25 cellular contexts compared by ENCODE assay signal in genomic region chr16:49900875-49901274, GRCh38. TPM values are rescaled to one million over a fixed set of nuclear protein-coding genes. Genes with fewer than 3 reads are reported as not detected.
"Had no signal": no experiment of that assay in that cellular context is flagged by ENCODE, and none has a peak within 500 bp of the region (broad histone marks: within the 10 kb centered on the region; RNA-seq: fewer than 3 reads in every experiment).

No MANE protein-coding gene starts in this region.

- H3K27me3 ChIP-seq: neural progenitor cell, ovary, right lobe of liver, sigmoid colon, testis, upper lobe of left lung, vagina had no signal

- H3K4me3 Mint-ChIP-seq: natural killer cell; nephron; neural progenitor cell; stimulated activated effector memory CD8-positive, alpha-beta T cell treated with anti-CD3 and anti-CD28 coated beads, Interleukin-12 subunit alpha, Interleukin-12 subunit beta, amount 100 ng/mL, for 72 hours; stimulated activated naive B cell treated with anti-CD40 and anti-IgM and Interleukin-4, amounts not matched to agents 10 μg/mL and 1 μg/mL and 100 μg/mL, for 72 hours; stimulated activated naive CD8-positive, alpha-beta T cell treated with anti-CD3 and anti-CD28 coated beads, Interleukin-15, Interleukin-2, amounts not matched to agents 100 ng/mL and 50 ng/mL, for 24 hours had no signal

- H3K9me3 Mint-ChIP-seq: natural killer cell; nephron; neural progenitor cell; stimulated activated effector memory CD8-positive, alpha-beta T cell treated with anti-CD3 and anti-CD28 coated beads, Interleukin-12 subunit alpha, Interleukin-12 subunit beta, amount 100 ng/mL, for 72 hours; stimulated activated naive B cell treated with anti-CD40 and anti-IgM and Interleukin-4, amounts not matched to agents 10 μg/mL and 1 μg/mL and 100 μg/mL, for 72 hours; stimulated activated naive CD8-positive, alpha-beta T cell treated with anti-CD3 and anti-CD28 coated beads, Interleukin-15, Interleukin-2, amounts not matched to agents 100 ng/mL and 50 ng/mL, for 24 hours had no signal

- DNase-seq: natural killer cell; occipital lobe; ovary; psoas muscle; right cardiac atrium; right lobe of liver; sigmoid colon; stimulated activated CD4-positive, alpha-beta T cell treated with anti-CD3 and anti-CD28 coated beads, Interleukin-15, amount 100 ng/mL, for 24 hours; stimulated activated CD4-positive, alpha-beta T cell treated with anti-CD3 and anti-CD28 coated beads, Interleukin-2, amount 100 ng/mL, for 24 hours; stimulated activated CD4-positive, alpha-beta T cell treated with anti-CD3 and anti-CD28 coated beads, Interleukin-2, amount 100 ng/mL, for 48 hours; stimulated activated CD4-positive, alpha-beta T cell treated with anti-CD3 and anti-CD28 coated beads, Interleukin-4, amount 100 ng/mL, for 24 hours; stimulated activated naive B cell treated with anti-CD40 and anti-IgM and Interleukin-4, amounts not matched to agents 10 μg/mL and 1 μg/mL and 100 μg/mL, for 72 hours; stimulated activated naive CD4-positive, alpha-beta T cell treated with Interleukin-2 at 50 U/mL for 16 hours; stomach; testis; tibial artery; trophoblast cell; upper lobe of left lung had no signal

- H3K4me1 Mint-ChIP-seq: natural killer cell; stimulated activated effector memory CD8-positive, alpha-beta T cell treated with anti-CD3 and anti-CD28 coated beads, Interleukin-12 subunit alpha, Interleukin-12 subunit beta, amount 100 ng/mL, for 72 hours; stimulated activated naive B cell treated with anti-CD40 and anti-IgM and Interleukin-4, amounts not matched to agents 10 μg/mL and 1 μg/mL and 100 μg/mL, for 72 hours had no signal

- H3K36me3 Mint-ChIP-seq: natural killer cell; neural progenitor cell; stimulated activated effector memory CD8-positive, alpha-beta T cell treated with anti-CD3 and anti-CD28 coated beads, Interleukin-12 subunit alpha, Interleukin-12 subunit beta, amount 100 ng/mL, for 72 hours; stimulated activated naive B cell treated with anti-CD40 and anti-IgM and Interleukin-4, amounts not matched to agents 10 μg/mL and 1 μg/mL and 100 μg/mL, for 72 hours had no signal

- H3K27me3 Mint-ChIP-seq: stimulated activated naive B cell treated with anti-CD40 and anti-IgM and Interleukin-4, amounts not matched to agents 10 μg/mL and 1 μg/mL and 100 μg/mL, for 72 hours; stimulated activated naive CD8-positive, alpha-beta T cell treated with anti-CD3 and anti-CD28 coated beads, Interleukin-15, Interleukin-2, amounts not matched to agents 100 ng/mL and 50 ng/mL, for 24 hours had no signal

- H3K9me3 ChIP-seq: ovary, psoas muscle, right lobe of liver, sigmoid colon, stomach, testis, tibial artery, upper lobe of left lung, vagina had no signal

- H3K9ac ChIP-seq: neural progenitor cell, parathyroid adenoma had no signal

- ATAC-seq: natural killer cell; psoas muscle; right cardiac atrium; right lobe of liver; stimulated activated effector memory CD8-positive, alpha-beta T cell treated with anti-CD3 and anti-CD28 coated beads, Interleukin-12 subunit alpha, Interleukin-12 subunit beta, amount 100 ng/mL, for 72 hours; stimulated activated naive B cell treated with anti-CD40 and anti-IgM and Interleukin-4, amounts not matched to agents 10 μg/mL and 1 μg/mL and 100 μg/mL, for 72 hours had no signal

- H3K4me3 ChIP-seq: neural progenitor cell, ovary, psoas muscle, right lobe of liver, sigmoid colon, stomach, testis, tibial artery, upper lobe of left lung, vagina had no signal

- H3K4me1 ChIP-seq: neural progenitor cell, parathyroid adenoma, psoas muscle, right lobe of liver, sigmoid colon, stomach, testis, tibial artery, upper lobe of left lung, vagina had no signal

- H3K27ac ChIP-seq: neural progenitor cell, ovary, parathyroid adenoma, psoas muscle, right lobe of liver, sigmoid colon, stomach, testis, tibial artery, upper lobe of left lung, vagina had no signal

- H3K36me3 ChIP-seq: neural progenitor cell, ovary, right lobe of liver, sigmoid colon, stomach, tibial artery, upper lobe of left lung, vagina had no signal

- H3K27ac Mint-ChIP-seq: natural killer cell; nephron; neural progenitor cell; progenitor cell of endocrine pancreas; stimulated activated effector memory CD8-positive, alpha-beta T cell treated with anti-CD3 and anti-CD28 coated beads, Interleukin-12 subunit alpha, Interleukin-12 subunit beta, amount 100 ng/mL, for 72 hours; stimulated activated naive B cell treated with anti-CD40 and anti-IgM and Interleukin-4, amounts not matched to agents 10 μg/mL and 1 μg/mL and 100 μg/mL, for 72 hours; stimulated activated naive CD8-positive, alpha-beta T cell treated with anti-CD3 and anti-CD28 coated beads, Interleukin-15, Interleukin-2, amounts not matched to agents 100 ng/mL and 50 ng/mL, for 24 hours had no signal

RNA-seq across cellular contexts. Expression of gene ZNF423, which starts 45.0 kb away (rescaled TPM):
- total RNA-seq: natural killer cell had no signal
